ENCODE assay signal across 14 cellular contexts in the genomic region with DNA sequence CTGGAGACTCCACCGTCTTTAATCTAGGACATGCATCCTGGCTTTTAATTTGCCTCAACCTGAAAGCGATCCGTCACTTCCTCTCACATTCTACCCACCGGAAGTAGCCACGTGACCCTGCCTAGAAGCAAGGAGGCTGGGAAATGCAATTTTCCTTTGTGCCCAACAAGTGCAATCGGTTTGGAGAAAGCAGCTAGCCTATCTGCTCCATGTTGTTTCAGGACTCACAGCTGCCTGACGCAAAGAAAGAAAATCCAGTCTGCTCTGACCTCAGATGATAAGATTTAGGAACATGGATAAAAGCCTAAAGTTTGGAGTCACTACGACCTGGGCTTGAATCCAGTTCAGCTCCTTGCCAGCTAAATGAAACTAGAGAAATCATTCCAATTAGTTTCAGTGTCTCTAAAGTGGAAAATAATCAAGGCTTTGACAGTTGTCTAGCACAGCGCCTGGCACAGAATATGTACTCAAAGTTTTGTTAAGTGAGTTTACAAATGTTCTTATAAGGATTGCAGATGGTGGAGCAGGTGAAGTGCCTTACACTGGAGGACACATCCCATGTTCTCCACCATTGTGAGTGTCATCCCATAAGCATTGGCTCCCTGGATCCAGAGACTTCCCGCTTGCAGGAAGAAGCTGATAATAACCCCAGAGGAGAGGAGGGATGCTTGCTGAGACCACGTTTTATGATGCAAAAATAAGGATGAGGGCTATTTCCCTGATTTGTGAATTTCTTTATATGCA.
A peak's percentile ranks its signal among the peaks of the same experiment; 100 is the strongest.
DNase-seq lines count a peak whose midpoint lies in the region; ATAC-seq and TF ChIP-seq lines count a peak whose summit lies in the region.
"Had no signal": no experiment of that assay in that cellular context is flagged by ENCODE, and none has a peak within 500 bp of the region (broad histone marks: within the 10 kb centered on the region; RNA-seq: fewer than 3 reads in every experiment).

No MANE protein-coding gene starts in this region.

- TF ChIP-seq CTCF in fibroblast of pulmonary artery (IDR thresholded peaks at IDR 0.05; ENCODE audit: low read length, missing control alignments) (no peak), omental fat pad (IDR thresholded peaks at IDR 0.05) (no peak), dorsolateral prefrontal cortex (IDR thresholded peaks at IDR 0.05 in 54 of 56, conservative IDR thresholded peaks at IDR 0.05 in 2 of 56; ENCODE audit: low read depth in 1 of 56, partially characterized antibody in 56 of 56) (no peak)

- no peak overlapping the region for H3K4me3 ChIP-seq in fibroblast of pulmonary artery (replicated peaks; ENCODE audit: low read depth, low read length)
- H3K4me3 ChIP-seq in dorsolateral prefrontal cortex: peak overlapping the region in 7 of 59 donors; percentile 3 to 29 (median 11)
- H3K4me3 ChIP-seq: SJSA1 had no signal

- peaks cover 0 to 4% (median 0%) of the 10 kb centered on the region in 45 donors for H3K27me3 ChIP-seq in dorsolateral prefrontal cortex
- H3K27me3 ChIP-seq: brain microvascular endothelial cell, SJSA1 had no signal

- ATAC-seq in omental fat pad (ENCODE audit: low FRiP score): peak; percentile 56

- no peak overlapping the region for H3K27ac ChIP-seq in dorsolateral prefrontal cortex
- H3K27ac ChIP-seq: brain microvascular endothelial cell, SJSA1 had no signal

- DNase-seq in Ammon's horn (ENCODE audit: low spot score) (peak; percentile 6), fibroblast of pulmonary artery (ENCODE audit: low read depth) (peak; percentile 90), omental fat pad (ENCODE audit: low spot score) (no peak), inferior parietal cortex (ENCODE audit: extremely low spot score) (no peak), HuH-7 (ENCODE audit: low spot score) (no peak), dorsolateral prefrontal cortex (no peak), DMS114 treated with DMSO at 0.1 percent for 48 hours (lab: John Stamatoyannopoulos, UW; ENCODE audit: unreplicated experiment) (no peak)
- DNase-seq: activated T-cell treated with anti-CD3 and anti-CD28 coated beads for 4 hours; brain microvascular endothelial cell; MM.1S; NCI-H69; stimulated activated CD4-positive, alpha-beta T cell treated with anti-CD3 and anti-CD28 coated beads, Interleukin-15, amount 100 ng/mL, for 24 hours had no signal

- intact Hi-C loops in dorsolateral prefrontal cortex (cut with DNase I): no loop called here

TF ChIP-seq in PFSK-1, 5 proteins besides CTCF, POLR2A, EP300 and RAD21:
- no peak for TF ChIP-seq POLR2AphosphoS5 (IDR thresholded peaks at IDR 0.05; ENCODE audit: low read depth, low read length)
- TF ChIP-seq REST (IDR thresholded peaks at IDR 0.05; ENCODE audit: insufficient read depth in 1 of 2, low read depth in 2 of 2, low read length in 2 of 2): no peak
- TF ChIP-seq SIN3A (IDR thresholded peaks at IDR 0.05; ENCODE audit: borderline replicate concordance, insufficient read depth, low read length): no peak
- no peak for TF ChIP-seq TAF1 (IDR thresholded peaks at IDR 0.05; ENCODE audit: borderline replicate concordance, insufficient read depth, low read length)
- peak; percentile 45 for TF ChIP-seq FOXP2 (optimal IDR thresholded peaks at IDR 0.05; ENCODE audit: borderline replicate concordance, extremely low read depth, extremely low read length, insufficient read depth)

Comparison
In these comparisons a context has a peak if more than half of its experiments do, and no peak if none do; other contexts are left out.
1. DNase-seq: peak in Ammon's horn (single experiment) and fibroblast of pulmonary artery (single experiment); none in omental fat pad (single experiment), inferior parietal cortex (single experiment), HuH-7 (single experiment), dorsolateral prefrontal cortex (0 of 10) and DMS114 treated with DMSO at 0.1 percent for 48 hours (single experiment).